ENCODE assay signal across 12 cellular contexts in genomic region chr6:14658909-14659561, GRCh38.
DNase-seq lines count a peak whose midpoint lies in the region; ATAC-seq and TF ChIP-seq lines count a peak whose summit lies in the region.
"Had no signal": no experiment of that assay in that cellular context is flagged by ENCODE, and none has a peak within 500 bp of the region (broad histone marks: within the 10 kb centered on the region; RNA-seq: fewer than 3 reads in every experiment).

No MANE protein-coding gene starts in this region.

- no peaks in the 10 kb centered on the region for H3K36me3 Mint-ChIP-seq in activated naive CD4-positive, alpha-beta T cell treated with anti-CD3 and anti-CD28 coated beads, Interleukin-2, amount 50 U/mL, for 24 hours
- H3K36me3 Mint-ChIP-seq in endodermal cell (ENCODE audit: low read depth), result no peaks in the 10 kb centered on the region

- H3K27ac ChIP-seq in endodermal cell (ENCODE audit: low read depth, low read length) (no peak overlapping the region), psoas muscle (no peak overlapping the region)
- H3K27ac ChIP-seq: pancreas had no signal

- no peaks in the 10 kb centered on the region for H3K27me3 Mint-ChIP-seq in activated naive CD4-positive, alpha-beta T cell treated with anti-CD3 and anti-CD28 coated beads, Interleukin-2, amount 50 U/mL, for 24 hours
- H3K27me3 Mint-ChIP-seq in endodermal cell (ENCODE audit: insufficient read depth), result peaks cover 22% of the 10 kb centered on the region

- no peaks in the 10 kb centered on the region for H3K36me3 ChIP-seq in endodermal cell (ENCODE audit: control insufficient read depth, insufficient read depth, low read length)
- no peaks in the 10 kb centered on the region for H3K36me3 ChIP-seq in psoas muscle (ENCODE audit: insufficient read depth in 1 of 2, low read depth in 1 of 2)
- H3K36me3 ChIP-seq: pancreas had no signal

- no peak overlapping the region for H3K4me3 Mint-ChIP-seq in activated naive CD4-positive, alpha-beta T cell treated with anti-CD3 and anti-CD28 coated beads, Interleukin-2, amount 50 U/mL, for 24 hours
- no peak overlapping the region for H3K4me3 Mint-ChIP-seq in endodermal cell

- intact Hi-C loops in psoas muscle (cut with DNase I), result no loop called here

- H3K4me1 ChIP-seq in endodermal cell (ENCODE audit: control insufficient read depth, insufficient read depth, low read length) (peaks cover 23% of the 10 kb centered on the region), psoas muscle (peaks cover 12% of the 10 kb centered on the region)
- H3K4me1 ChIP-seq: pancreas had no signal

- H3K27me3 ChIP-seq in endodermal cell (ENCODE audit: control insufficient read depth, insufficient read depth, low read length, poor library complexity, severe bottlenecking), result peaks cover 35% of the 10 kb centered on the region
- H3K27me3 ChIP-seq in psoas muscle (ENCODE audit: insufficient read depth in 3 of 3, low read length in 2 of 3), result peaks cover 0 to 2% (median 0%) of the 10 kb centered on the region in 3 donors
- H3K27me3 ChIP-seq: pancreas had no signal

- H3K9me3 ChIP-seq in endodermal cell (ENCODE audit: control insufficient read depth, low read length), result no peaks in the 10 kb centered on the region
- H3K9me3 ChIP-seq in psoas muscle, result no peaks in the 10 kb centered on the region
- H3K9me3 ChIP-seq: pancreas had no signal

- TF ChIP-seq CTCF in endodermal cell (conservative IDR thresholded peaks at IDR 0.05) (no peak), psoas muscle (IDR thresholded peaks at IDR 0.05) (no peak)

- ATAC-seq in psoas muscle, result no peak
- ATAC-seq: left cardiac atrium, Panc1 had no signal

- DNase-seq in activated naive CD4-positive, alpha-beta T cell (lab: John Stamatoyannopoulos, UW), result no peak
- DNase-seq in OCI-M2 (lab: John Stamatoyannopoulos, UW; ENCODE audit: unreplicated experiment) (peak; percentile 45), endodermal cell (peak; percentile 68), NCI-H187 treated with DMSO at 0.1 percent for 48 hours (lab: John Stamatoyannopoulos, UW) (no peak), epidermal melanocyte (ENCODE audit: insufficient read length, low spot score) (no peak), psoas muscle (no peak)
- no peak for DNase-seq in activated CD4-positive, CD25-positive, alpha-beta regulatory T cell (lab: John Stamatoyannopoulos, UW)
- DNase-seq: KG1, left cardiac atrium, pancreas had no signal

- H3K9ac ChIP-seq in endodermal cell (ENCODE audit: extremely low read depth, low read length, poor library complexity, severe bottlenecking), result no peak overlapping the region

- peaks cover 42% of the 10 kb centered on the region for H3K4me1 Mint-ChIP-seq in activated naive CD4-positive, alpha-beta T cell treated with anti-CD3 and anti-CD28 coated beads, Interleukin-2, amount 50 U/mL, for 24 hours
- peaks cover 33% of the 10 kb centered on the region for H3K4me1 Mint-ChIP-seq in endodermal cell

- no peaks in the 10 kb centered on the region for H3K9me3 Mint-ChIP-seq in activated naive CD4-positive, alpha-beta T cell treated with anti-CD3 and anti-CD28 coated beads, Interleukin-2, amount 50 U/mL, for 24 hours
- no peaks in the 10 kb centered on the region for H3K9me3 Mint-ChIP-seq in endodermal cell

- H3K4me3 ChIP-seq in endodermal cell (ENCODE audit: low read length) (no peak overlapping the region), psoas muscle (no peak overlapping the region)
- H3K4me3 ChIP-seq: pancreas had no signal

- H3K27ac Mint-ChIP-seq in activated naive CD4-positive, alpha-beta T cell treated with anti-CD3 and anti-CD28 coated beads, Interleukin-2, amount 50 U/mL, for 24 hours, result peak overlapping the region; percentile 14
- H3K27ac Mint-ChIP-seq in endodermal cell, result no peak overlapping the region

- 70 to 78% methylated on average over 5 to 6 of the region's 6 CpGs for WGBS in endodermal cell (ENCODE audit: insufficient coverage in 1 of 2, insufficient read length in 1 of 2), 2 experiments
- WGBS in psoas muscle, 3 donors, result 61 to 65% (median 63%) methylated on average over 6 of the region's 6 CpGs

Comparison
In these comparisons a context has a peak if more than half of its experiments do, and no peak if none do; other contexts are left out.
1. DNase-seq: peak in OCI-M2 (single experiment) and endodermal cell (single experiment); none in activated naive CD4-positive, alpha-beta T cell (0 of 4), NCI-H187 treated with DMSO at 0.1 percent for 48 hours (single experiment), epidermal melanocyte (single experiment), psoas muscle (0 of 2) and activated CD4-positive, CD25-positive, alpha-beta regulatory T cell (0 of 4).